Comparison of ENCODE assay signal across 33 cellular contexts in the genomic region with DNA sequence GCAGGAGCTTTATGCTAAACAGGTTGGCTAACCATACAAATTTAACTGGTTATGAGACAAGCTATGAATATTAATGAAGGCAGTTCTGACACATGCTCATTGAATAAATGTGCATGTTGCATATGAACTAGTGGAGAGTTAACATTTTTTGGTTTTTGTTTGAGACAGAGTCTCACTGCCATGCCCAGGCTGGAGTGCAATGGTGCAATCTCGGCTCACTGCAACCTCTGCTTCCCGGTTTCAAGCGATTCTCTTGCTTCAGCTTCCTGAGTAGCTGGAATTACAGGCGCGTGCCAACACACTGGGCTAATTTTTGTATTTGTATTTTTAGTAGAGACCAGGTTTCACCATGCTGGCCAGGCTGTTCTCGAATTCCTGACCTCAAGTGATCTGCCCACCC. TPM values are rescaled to one million over a fixed set of nuclear protein-coding genes. Genes with fewer than 3 reads are reported as not detected.
"Had no signal": no experiment of that assay in that cellular context is flagged by ENCODE, and none has a peak within 500 bp of the region (broad histone marks: within the 10 kb centered on the region; RNA-seq: fewer than 3 reads in every experiment).

No MANE protein-coding gene starts in this region.

- H3K27ac ChIP-seq: PC-9, RWPE1, SJCRH30 had no signal

- H3K4me2 ChIP-seq: PC-9, SK-N-SH had no signal

- H3K4me1 ChIP-seq: SJCRH30 had no signal

- H3K9ac ChIP-seq: SK-N-SH had no signal

- H2AFZ ChIP-seq: PC-9 had no signal

- H3K27me3 ChIP-seq: SJCRH30 had no signal

- DNase-seq: MM.1S, MV-4-11, NCI-H1092, NCI-H1105, NCI-H1417 treated with DMSO at 0.1 percent for 48 hours, NCI-H1436 treated with DMSO at 0.1 percent for 48 hours, NCI-H1694, NCI-H187, NCI-H1930, NCI-H2029 treated with DMSO at 0.1 percent for 48 hours, NCI-H2081 treated with DMSO at 0.1 percent for 48 hours, NCI-H2107, NCI-H2171, NCI-H226, NCI-H446 treated with DMSO at 0.1 percent for 48 hours, NCI-H510A, NCI-H526, NCI-H69, NCI-H748 treated with DMSO at 0.1 percent for 48 hours, NCI-H82, PC-9, SHP77, SIG-M5, SJCRH30, SK-N-SH, SW 1271 had no signal

- H3K9me3 ChIP-seq: SJCRH30, SK-N-SH had no signal

- H3K36me3 ChIP-seq: SJCRH30 had no signal

- H3K4me3 ChIP-seq: PC-9, SJCRH30 had no signal

- ATAC-seq: Panc1, Right ventricle myocardium inferior had no signal

RNA-seq across cellular contexts. Expression of a gene that starts 36.6 kb away (rescaled TPM):
- total RNA-seq: MCF 10A; OCI-LY7; PC-9; Right ventricle myocardium inferior; RPMI7951; T-helper 1 cell treated with Interleukin-12 subunit alpha and Interleukin-12 subunit beta and Interleukin-4 antibody, amounts not matched to agents 30 ng/mL and 1 ng/mL, for 36 hours had no signal
